Comparison of ENCODE assay signal across 8 cellular contexts in genomic region chr14:63642229-63642611, GRCh38. TPM values are rescaled to one million over a fixed set of nuclear protein-coding genes. Genes with fewer than 3 reads are reported as not detected.
DNase-seq lines count a peak whose midpoint lies in the region; ATAC-seq and TF ChIP-seq lines count a peak whose summit lies in the region.

No MANE protein-coding gene starts in this region.

- H4K20me1 ChIP-seq in Karpas-422 (ENCODE audit: insufficient read depth, low read depth, low read length), result no peaks in the 10 kb centered on the region

- peaks cover 1% of the 10 kb centered on the region; the same call in 1 of the 2 replicates for H3K9me3 ChIP-seq in Karpas-422 (ENCODE audit: low read length)
- H3K9me3 ChIP-seq in Peyer's patch, result no peaks in the 10 kb centered on the region

- H3K4me3 ChIP-seq in Karpas-422 (ENCODE audit: low read length) (peak overlapping the region; percentile 73), Peyer's patch (peak overlapping the region; percentile 54 to 81 (median 68)), fibroblast of villous mesenchyme (ENCODE audit: low read depth, low read length) (peak overlapping the region; percentile 87)

- peak overlapping the region; percentile 95 for H3K27ac Mint-ChIP-seq in nephron progenitor cell
- peak overlapping the region; percentile 96 for H3K27ac Mint-ChIP-seq in stimulated activated naive CD8-positive, alpha-beta T cell treated with anti-CD3 and anti-CD28 coated beads, Interleukin-15, Interleukin-2, amounts not matched to agents 100 ng/mL and 50 ng/mL, for 24 hours

- ATAC-seq in GM21825 (IDR thresholded peaks at IDR 0.05; ENCODE audit: unreplicated experiment), result peak; percentile 54

- H2AFZ ChIP-seq in Karpas-422 (ENCODE audit: low read length), result peak overlapping the region; percentile 74

- H3K4me1 ChIP-seq in Karpas-422 (ENCODE audit: low read length), result peaks cover 35% of the 10 kb centered on the region
- peaks cover 0 to 14% (median 2%) of the 10 kb centered on the region in 4 donors for H3K4me1 ChIP-seq in Peyer's patch

- H3K27me3 ChIP-seq in Karpas-422 (ENCODE audit: low read length) (no peaks in the 10 kb centered on the region), Peyer's patch (no peaks in the 10 kb centered on the region)

- H3K36me3 ChIP-seq in Karpas-422 (ENCODE audit: insufficient read depth, low read length) (peaks cover 16% of the 10 kb centered on the region; the same call in 1 of the 2 replicates), Peyer's patch (no peaks in the 10 kb centered on the region)

- peak overlapping the region; percentile 92 for H3K4me2 ChIP-seq in Karpas-422 (ENCODE audit: low read depth, low read length, poor library complexity, severe bottlenecking)

- peak overlapping the region; percentile 86 for H3K27ac ChIP-seq in Karpas-422 (ENCODE audit: low read length)
- peak overlapping the region; percentile 90 to 97 (median 96) for H3K27ac ChIP-seq in Peyer's patch

- no peak for TF ChIP-seq POLR2A in Peyer's patch (IDR thresholded peaks at IDR 0.05)

- H3K27me3 Mint-ChIP-seq in nephron progenitor cell (ENCODE audit: low read depth, poor library complexity), result no peaks in the 10 kb centered on the region
- no peaks in the 10 kb centered on the region for H3K27me3 Mint-ChIP-seq in stimulated activated naive CD8-positive, alpha-beta T cell treated with anti-CD3 and anti-CD28 coated beads, Interleukin-15, Interleukin-2, amounts not matched to agents 100 ng/mL and 50 ng/mL, for 24 hours

- TF ChIP-seq CTCF in Peyer's patch (IDR thresholded peaks at IDR 0.05) (peak in 1 of 6 experiments; percentile 14), fibroblast of villous mesenchyme (IDR thresholded peaks at IDR 0.05; ENCODE audit: insufficient read depth, low read depth, low read length) (no peak), nephron progenitor cell (IDR thresholded peaks at IDR 0.05) (no peak)

- H3K9ac ChIP-seq in Karpas-422 (ENCODE audit: low read length), result peak overlapping the region; percentile 75

- H3K4me3 Mint-ChIP-seq in nephron progenitor cell, result peak overlapping the region; percentile 87
- peak overlapping the region; percentile 97 for H3K4me3 Mint-ChIP-seq in stimulated activated naive CD8-positive, alpha-beta T cell treated with anti-CD3 and anti-CD28 coated beads, Interleukin-15, Interleukin-2, amounts not matched to agents 100 ng/mL and 50 ng/mL, for 24 hours

- H3K9me3 Mint-ChIP-seq in nephron progenitor cell, result peaks cover 17% of the 10 kb centered on the region
- no peaks in the 10 kb centered on the region for H3K9me3 Mint-ChIP-seq in stimulated activated naive CD8-positive, alpha-beta T cell treated with anti-CD3 and anti-CD28 coated beads, Interleukin-15, Interleukin-2, amounts not matched to agents 100 ng/mL and 50 ng/mL, for 24 hours

- no peaks in the 10 kb centered on the region for H3K9me2 ChIP-seq in Karpas-422 (replicated peaks; ENCODE audit: insufficient read depth, low read length)

- peaks cover 15% of the 10 kb centered on the region for H3K4me1 Mint-ChIP-seq in nephron progenitor cell
- peaks cover 40% of the 10 kb centered on the region for H3K4me1 Mint-ChIP-seq in stimulated activated naive CD8-positive, alpha-beta T cell treated with anti-CD3 and anti-CD28 coated beads, Interleukin-15, Interleukin-2, amounts not matched to agents 100 ng/mL and 50 ng/mL, for 24 hours (ENCODE audit: low read depth)

- H3K36me3 Mint-ChIP-seq in nephron progenitor cell (ENCODE audit: low read depth), result peaks cover 29% of the 10 kb centered on the region
- H3K36me3 Mint-ChIP-seq in stimulated activated naive CD8-positive, alpha-beta T cell treated with anti-CD3 and anti-CD28 coated beads, Interleukin-15, Interleukin-2, amounts not matched to agents 100 ng/mL and 50 ng/mL, for 24 hours (ENCODE audit: low read depth), result peaks cover 20% of the 10 kb centered on the region

- DNase-seq in DMS79 (lab: John Stamatoyannopoulos, UW), result peak; percentile 96
- peak; percentile 99 for DNase-seq in Karpas-422
- DNase-seq in Peyer's patch, result peak; percentile 66 to 93 (median 78)
- peak; percentile 58 for DNase-seq in activated T-helper 9 cell treated with anti-CD3 and anti-CD28 coated beads, Interleukin-2, amount 50 U/mL, for 16 hours (ENCODE audit: low read depth)
- peak; percentile 97 for DNase-seq in fibroblast of villous mesenchyme (ENCODE audit: low read depth)
- peak; percentile 64 for DNase-seq in nephron progenitor cell

- peaks cover 70% of the 10 kb centered on the region for H3K79me2 ChIP-seq in Karpas-422 (ENCODE audit: low read length)

RNA-seq across cellular contexts. Expression of gene WDR89, which starts 0.5 kb away (rescaled TPM):
- total RNA-seq in Karpas-422 (2014; rRNA removed; shearing (Covaris generic); ENCODE audit: low replicate concordance), result 20.1 and 34.4 TPM in 2 replicates
- total RNA-seq in Peyer's patch (1 to 10 TPM; 3.2 to 7.4 (median 5.6) TPM), fibroblast of villous mesenchyme (6.8 and 13.0 TPM in 2 replicates)

Comparison
In these comparisons a context has a peak if more than half of its experiments do, and no peak if none do; other contexts are left out.
1. Peak in every context shown above with its lines: DNase-seq, ATAC-seq, H3K4me3 ChIP-seq and H3K27ac ChIP-seq.